ENCODE assay signal across 12 cellular contexts in genomic region chr16:74740795-74741304, GRCh38. TPM values are rescaled to one million over a fixed set of nuclear protein-coding genes. Genes with fewer than 3 reads are reported as not detected.
DNase-seq lines count a peak whose midpoint lies in the region; ATAC-seq and TF ChIP-seq lines count a peak whose summit lies in the region.
"Had no signal": no experiment of that assay in that cellular context is flagged by ENCODE, and none has a peak within 500 bp of the region (broad histone marks: within the 10 kb centered on the region; RNA-seq: fewer than 3 reads in every experiment).

No MANE protein-coding gene starts in this region.

- H3K36me3 ChIP-seq in right lobe of liver (no peaks in the 10 kb centered on the region), transverse colon (no peaks in the 10 kb centered on the region)
- H3K36me3 ChIP-seq: uterus had no signal

- H3K27me3 Mint-ChIP-seq in activated naive CD8-positive, alpha-beta T cell treated with anti-CD3 and anti-CD28 coated beads, Interleukin-2, amount 50 U/mL, for 24 hours, result no peaks in the 10 kb centered on the region
- H3K27me3 Mint-ChIP-seq in activated naive CD8-positive, alpha-beta T cell treated with anti-CD3 and anti-CD28 coated beads for 36 hours, result no peaks in the 10 kb centered on the region
- no peaks in the 10 kb centered on the region for H3K27me3 Mint-ChIP-seq in MCF 10A (ENCODE audit: insufficient read depth, unreplicated experiment)

- no peak overlapping the region for H3K27ac Mint-ChIP-seq in activated naive CD8-positive, alpha-beta T cell treated with anti-CD3 and anti-CD28 coated beads, Interleukin-2, amount 50 U/mL, for 24 hours
- H3K27ac Mint-ChIP-seq in activated naive CD8-positive, alpha-beta T cell treated with anti-CD3 and anti-CD28 coated beads for 36 hours, result no peak overlapping the region
- peak overlapping the region; percentile 55 for H3K27ac Mint-ChIP-seq in MCF 10A (ENCODE audit: low read depth, unreplicated experiment)
- H3K27ac Mint-ChIP-seq: T-helper 2 cell treated with Interferon-gamma antibody and Interleukin-4, amounts not matched to agents 5 μg/mL and 100 μg/mL, for 36 hours had no signal

- H3K27me3 ChIP-seq in right lobe of liver (no peaks in the 10 kb centered on the region), transverse colon (no peaks in the 10 kb centered on the region)
- H3K27me3 ChIP-seq: uterus had no signal

- WGBS in right lobe of liver (ENCODE audit: insufficient coverage, low coverage, low lambda C conversion rate, missing lambda C conversion rate), result 55% methylated on average over 6 of the region's 13 CpGs
- WGBS in transverse colon (ENCODE audit: low coverage in 1 of 2), 2 donors, result 20 to 46% methylated on average over 1 to 13 of the region's 13 CpGs

- H3K4me1 Mint-ChIP-seq in activated naive CD8-positive, alpha-beta T cell treated with anti-CD3 and anti-CD28 coated beads, Interleukin-2, amount 50 U/mL, for 24 hours, result no peaks in the 10 kb centered on the region
- H3K4me1 Mint-ChIP-seq in activated naive CD8-positive, alpha-beta T cell treated with anti-CD3 and anti-CD28 coated beads for 36 hours, result no peaks in the 10 kb centered on the region
- H3K4me1 Mint-ChIP-seq in MCF 10A (ENCODE audit: insufficient read depth, unreplicated experiment), result peaks cover 48% of the 10 kb centered on the region

- no TSS peak for BruUV-seq in MCF 10A (replicated peaks; lab: Mats Ljungman, UMichigan)

- H3K4me3 ChIP-seq in right lobe of liver (no peak overlapping the region), transverse colon (no peak overlapping the region)
- H3K4me3 ChIP-seq: lung, uterus had no signal

- H3K27ac ChIP-seq in right lobe of liver (no peak overlapping the region), transverse colon (peak overlapping the region; percentile 51 to 88 (median 80))
- H3K27ac ChIP-seq: uterus had no signal

- H3K4me1 ChIP-seq in right lobe of liver, result no peaks in the 10 kb centered on the region
- peaks cover 4 to 46% (median 33%) of the 10 kb centered on the region in 4 donors for H3K4me1 ChIP-seq in transverse colon
- H3K4me1 ChIP-seq: uterus had no signal

- peak; percentile 80 for TF ChIP-seq EP300 in transverse colon (IDR thresholded peaks at IDR 0.05; ENCODE audit: low read depth)

- DNase-seq in activated naive CD8-positive, alpha-beta T cell treated with anti-CD3 and anti-CD28 coated beads, Interleukin-2, amount 50 U/mL, for 24 hours, result no peak
- DNase-seq in activated naive CD8-positive, alpha-beta T cell treated with anti-CD3 and anti-CD28 coated beads for 36 hours, result no peak
- DNase-seq in MCF 10A (ENCODE audit: unreplicated experiment) (peak; percentile 84), right lobe of liver (peak in 2 of 3 donors; percentile 50 to 58), transverse colon (peak; percentile 90), NCI-H187 treated with DMSO at 0.1 percent for 48 hours (lab: John Stamatoyannopoulos, UW) (no peak), NCI-H69 (lab: John Stamatoyannopoulos, UW) (no peak)
- DNase-seq: NCI-H226, uterus had no signal

- H3K9me3 Mint-ChIP-seq in activated naive CD8-positive, alpha-beta T cell treated with anti-CD3 and anti-CD28 coated beads, Interleukin-2, amount 50 U/mL, for 24 hours, result no peaks in the 10 kb centered on the region
- H3K9me3 Mint-ChIP-seq in activated naive CD8-positive, alpha-beta T cell treated with anti-CD3 and anti-CD28 coated beads for 36 hours, result no peaks in the 10 kb centered on the region
- no peaks in the 10 kb centered on the region for H3K9me3 Mint-ChIP-seq in MCF 10A (ENCODE audit: unreplicated experiment)
- H3K9me3 Mint-ChIP-seq: T-helper 2 cell treated with Interferon-gamma antibody and Interleukin-4, amounts not matched to agents 5 μg/mL and 100 μg/mL, for 36 hours had no signal

- CTCF ChIA-PET in MCF 10A (lab: Yijun Ruan, JAX), result interaction anchor here (1.1 to 2.3 kb wide), 2 partner anchors 41 to 122 kb away, joined by 3 to 11 read pairs; no protein-coding TSS in a partner anchor

- peak; percentile 29 for ATAC-seq in activated naive CD8-positive, alpha-beta T cell treated with anti-CD3 and anti-CD28 coated beads, Interleukin-2, amount 50 U/mL, for 24 hours
- ATAC-seq in right lobe of liver, result peak in 1 of 4 donors; percentile 35
- no peak for ATAC-seq in HG03139 (IDR thresholded peaks at IDR 0.05; ENCODE audit: unreplicated experiment)

- no peak for TF ChIP-seq POLR2A in right lobe of liver (IDR thresholded peaks at IDR 0.05)
- peak; percentile 47 for TF ChIP-seq POLR2A in transverse colon (IDR thresholded peaks at IDR 0.05)

- no peaks in the 10 kb centered on the region for H3K36me3 Mint-ChIP-seq in activated naive CD8-positive, alpha-beta T cell treated with anti-CD3 and anti-CD28 coated beads, Interleukin-2, amount 50 U/mL, for 24 hours (ENCODE audit: low read depth)
- H3K36me3 Mint-ChIP-seq in activated naive CD8-positive, alpha-beta T cell treated with anti-CD3 and anti-CD28 coated beads for 36 hours, result no peaks in the 10 kb centered on the region
- peaks cover 5% of the 10 kb centered on the region for H3K36me3 Mint-ChIP-seq in MCF 10A (ENCODE audit: insufficient read depth, unreplicated experiment)

- intact Hi-C loops in MCF 10A (cut with micrococcal nuclease), result no loop called here
- intact Hi-C loops in right lobe of liver (cut with DNase I), result no loop called here
- intact Hi-C loops in transverse colon (cut with DNase I; ENCODE audit: low total_unique reads), result no loop called here

- POLR2A ChIA-PET in MCF 10A (lab: Yijun Ruan, JAX), result interaction anchor here (0.6 to 1.2 kb wide), 5 partner anchors 31 to 549 kb away, joined by 3 to 4 read pairs (median 3); no protein-coding TSS in a partner anchor

- no peaks in the 10 kb centered on the region for H3K9me3 ChIP-seq in right lobe of liver
- no peaks in the 10 kb centered on the region for H3K9me3 ChIP-seq in transverse colon
- H3K9me3 ChIP-seq: uterus had no signal

- H3K4me3 Mint-ChIP-seq in activated naive CD8-positive, alpha-beta T cell treated with anti-CD3 and anti-CD28 coated beads, Interleukin-2, amount 50 U/mL, for 24 hours, result no peak overlapping the region
- no peak overlapping the region for H3K4me3 Mint-ChIP-seq in activated naive CD8-positive, alpha-beta T cell treated with anti-CD3 and anti-CD28 coated beads for 36 hours
- peak overlapping the region; percentile 36 for H3K4me3 Mint-ChIP-seq in MCF 10A (ENCODE audit: unreplicated experiment)
- H3K4me3 Mint-ChIP-seq: T-helper 2 cell treated with Interferon-gamma antibody and Interleukin-4, amounts not matched to agents 5 μg/mL and 100 μg/mL, for 36 hours had no signal

- TF ChIP-seq CTCF in MCF 10A (IDR thresholded peaks at IDR 0.05; ENCODE audit: unreplicated experiment) (no peak), right lobe of liver (IDR thresholded peaks at IDR 0.05) (no peak), transverse colon (IDR thresholded peaks at IDR 0.05) (no peak)

- in situ Hi-C loops in transverse colon (cut with MboI; ENCODE audit: low pct_ligation_motif_present in 1 of 4, low pct_unique_long_range_greater_than_20kb in 1 of 4, low sequenced_read_pairs in 3 of 4), result no loop called here

RNA-seq across cellular contexts. Expression of gene FA2H, which starts 33.8 kb away (rescaled TPM):
- not detected for total RNA-seq in activated naive CD8-positive, alpha-beta T cell treated with anti-CD3 and anti-CD28 coated beads for 36 hours
- total RNA-seq in MCF 10A (2022) (not detected in 2 replicates), right lobe of liver (1 to 10 TPM in 1 of 6 experiments, under 1 TPM in 2, not detected in 3; 0.19 to 1.2 (median 0.22) TPM), transverse colon (10 to 100 TPM; 20.1 to 80.8 (median 36.8) TPM)
- total RNA-seq: uterus had no signal

RNA-seq across cellular contexts. Expression of gene MLKL, which starts 40.2 kb away (rescaled TPM):
- 10 to 100 TPM; 23.6 TPM for total RNA-seq in activated naive CD8-positive, alpha-beta T cell treated with anti-CD3 and anti-CD28 coated beads for 36 hours
- total RNA-seq in MCF 10A (2022) (12.1 and 14.2 TPM in 2 replicates), right lobe of liver (10 to 100 TPM in 1 of 6 experiments, 1 to 10 TPM in 5; 2.6 to 13.1 (median 6.1) TPM), transverse colon (10 to 100 TPM; 17.1 to 62.5 (median 19.6) TPM)

Comparison
In these comparisons a context has a peak if more than half of its experiments do, and no peak if none do; other contexts are left out.
1. DNase-seq: peak in MCF 10A (single experiment), right lobe of liver (2 of 3) and transverse colon (single experiment); none in activated naive CD8-positive, alpha-beta T cell treated with anti-CD3 and anti-CD28 coated beads, Interleukin-2, amount 50 U/mL, for 24 hours (single experiment), activated naive CD8-positive, alpha-beta T cell treated with anti-CD3 and anti-CD28 coated beads for 36 hours (single experiment), NCI-H187 treated with DMSO at 0.1 percent for 48 hours (single experiment) and NCI-H69 (single experiment).
2. H3K27ac ChIP-seq: peak in transverse colon (4 of 4); none in right lobe of liver (0 of 3).
3. RNA of gene FA2H, which starts 33.8 kb away (total RNA-seq): 20.1 to 80.8 TPM in transverse colon; not detected in MCF 10A, 0.19 to 1.2 TPM in right lobe of liver and not detected in activated naive CD8-positive, alpha-beta T cell treated with anti-CD3 and anti-CD28 coated beads for 36 hours; every median in the first group is over 4 times any median in the second.